ENCODE assay signal across 1 cellular context in the genomic region with DNA sequence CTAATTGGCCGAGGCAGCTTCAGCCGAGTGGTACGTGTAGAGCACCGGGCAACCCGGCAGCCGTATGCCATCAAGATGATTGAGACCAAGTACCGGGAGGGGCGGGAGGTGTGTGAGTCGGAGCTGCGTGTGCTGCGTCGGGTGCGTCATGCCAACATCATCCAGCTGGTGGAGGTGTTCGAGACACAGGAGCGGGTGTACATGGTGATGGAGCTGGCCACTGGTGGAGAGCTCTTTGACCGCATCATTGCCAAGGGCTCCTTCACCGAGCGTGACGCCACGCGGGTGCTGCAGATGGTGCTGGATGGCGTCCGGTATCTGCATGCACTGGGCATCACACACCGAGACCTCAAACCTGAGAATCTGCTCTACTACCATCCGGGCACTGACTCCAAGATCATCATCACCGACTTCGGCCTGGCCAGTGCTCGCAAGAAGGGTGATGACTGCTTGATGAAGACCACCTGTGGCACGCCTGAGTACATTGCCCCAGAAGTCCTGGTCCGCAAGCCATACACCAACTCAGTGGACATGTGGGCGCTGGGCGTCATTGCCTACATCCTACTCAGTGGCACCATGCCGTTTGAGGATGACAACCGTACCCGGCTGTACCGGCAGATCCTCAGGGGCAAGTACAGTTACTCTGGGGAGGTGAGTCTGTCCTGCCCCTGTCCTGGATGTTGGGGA.
TF ChIP-seq lines count a peak whose summit lies in the region.

No MANE protein-coding gene starts in this region.

TF ChIP-seq in HCT116, 20 proteins besides CTCF, POLR2A, EP300 and RAD21:
- TF ChIP-seq YY1 (IDR thresholded peaks at IDR 0.05; ENCODE audit: extremely low read depth, insufficient replicate concordance, low read depth, low read length) = no peak
- TF ChIP-seq SP1 (IDR thresholded peaks at IDR 0.05; ENCODE audit: low read depth) = no peak
- TF ChIP-seq EZH2 (IDR thresholded peaks at IDR 0.05) = no peak
- no peak for TF ChIP-seq ELF1 (IDR thresholded peaks at IDR 0.05; ENCODE audit: borderline replicate concordance, low read depth)
- no peak for TF ChIP-seq EZH2phosphoT487 (IDR thresholded peaks at IDR 0.05; ENCODE audit: borderline replicate concordance)
- TF ChIP-seq, protein P1, sequence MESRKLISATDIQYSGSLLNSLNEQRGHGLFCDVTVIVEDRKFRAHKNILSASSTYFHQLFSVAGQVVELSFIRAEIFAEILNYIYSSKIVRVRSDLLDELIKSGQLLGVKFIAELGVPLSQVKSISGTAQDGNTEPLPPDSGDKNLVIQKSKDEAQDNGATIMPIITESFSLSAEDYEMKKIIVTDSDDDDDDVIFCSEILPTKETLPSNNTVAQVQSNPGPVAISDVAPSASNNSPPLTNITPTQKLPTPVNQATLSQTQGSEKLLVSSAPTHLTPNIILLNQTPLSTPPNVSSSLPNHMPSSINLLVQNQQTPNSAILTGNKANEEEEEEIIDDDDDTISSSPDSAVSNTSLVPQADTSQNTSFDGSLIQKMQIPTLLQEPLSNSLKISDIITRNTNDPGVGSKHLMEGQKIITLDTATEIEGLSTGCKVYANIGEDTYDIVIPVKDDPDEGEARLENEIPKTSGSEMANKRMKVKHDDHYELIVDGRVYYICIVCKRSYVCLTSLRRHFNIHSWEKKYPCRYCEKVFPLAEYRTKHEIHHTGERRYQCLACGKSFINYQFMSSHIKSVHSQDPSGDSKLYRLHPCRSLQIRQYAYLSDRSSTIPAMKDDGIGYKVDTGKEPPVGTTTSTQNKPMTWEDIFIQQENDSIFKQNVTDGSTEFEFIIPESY (IDR thresholded peaks at IDR 0.05; ENCODE audit: extremely low read depth, insufficient replicate concordance, low read length) = no peak
- TF ChIP-seq, protein P2, sequence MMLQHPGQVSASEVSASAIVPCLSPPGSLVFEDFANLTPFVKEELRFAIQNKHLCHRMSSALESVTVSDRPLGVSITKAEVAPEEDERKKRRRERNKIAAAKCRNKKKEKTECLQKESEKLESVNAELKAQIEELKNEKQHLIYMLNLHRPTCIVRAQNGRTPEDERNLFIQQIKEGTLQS (IDR thresholded peaks at IDR 0.05) = no peak
- TF ChIP-seq CEBPB (IDR thresholded peaks at IDR 0.05; ENCODE audit: low read depth) = no peak
